Comparison of ENCODE assay signal across 15 cellular contexts in the genomic region with DNA sequence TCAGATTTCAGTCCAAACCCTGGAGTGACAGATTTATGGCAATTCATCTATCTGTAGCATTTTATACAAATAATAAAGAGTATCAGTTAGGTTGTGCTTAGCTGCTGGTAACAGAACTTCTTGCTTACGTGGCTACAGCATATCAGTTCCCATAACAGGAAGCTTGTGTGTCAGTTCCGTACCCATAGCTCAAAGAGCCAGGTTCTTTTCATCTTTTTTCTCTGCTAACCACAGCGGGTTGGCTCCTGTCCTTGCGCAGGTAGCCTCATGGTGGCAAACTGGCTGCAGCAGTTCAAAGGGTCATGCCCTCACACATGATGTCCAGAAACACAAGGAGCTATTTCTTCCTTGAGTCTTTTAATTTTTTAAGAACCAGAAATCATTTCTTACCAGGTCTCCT.
DNase-seq lines count a peak whose midpoint lies in the region; ATAC-seq lines count a peak whose summit lies in the region.
"Had no signal": no experiment of that assay in that cellular context is flagged by ENCODE, and none has a peak within 500 bp of the region (broad histone marks: within the 10 kb centered on the region; RNA-seq: fewer than 3 reads in every experiment).

No MANE protein-coding gene starts in this region.

- H3K27me3 Mint-ChIP-seq in activated CD4-positive, alpha-beta T cell treated with anti-CD3 and anti-CD28 coated beads, Interleukin-2, amount 10 ng/mL, durations not matched to agents 7 days and 5 days, result no peaks in the 10 kb centered on the region
- H3K27me3 Mint-ChIP-seq: dendritic cell treated with granulocyte-macrophage colony-stimulating factor and Interleukin-4, amounts not matched to agents 40 ng/mL and 50 ng/mL, for 4 days had no signal

- DNase-seq in activated CD8-positive, alpha-beta memory T cell treated with anti-CD3 and anti-CD28 coated beads, Interleukin-2, amount 50 U/mL, for 4 hours, result peak; percentile 19
- no peak for DNase-seq in activated CD8-positive, alpha-beta memory T cell treated with anti-CD3 and anti-CD28 coated beads, Interleukin-2, amount 50 U/mL, for 48 hours
- DNase-seq in activated CD4-positive, alpha-beta T cell treated with anti-CD3 and anti-CD28 coated beads, Interleukin-2, amount 10 ng/mL, durations not matched to agents 7 days and 5 days, result peak; percentile 56
- peak in 1 of 2 donors; percentile 15 for DNase-seq in activated naive CD4-positive, alpha-beta T cell treated with anti-CD3 and anti-CD28 coated beads, Interleukin-2, amount 50 U/mL, for 72 hours (ENCODE audit: low spot score in 2 of 2)
- DNase-seq in stimulated activated naive CD8-positive, alpha-beta T cell treated with anti-CD3 and anti-CD28 coated beads, Interleukin-15, Interleukin-2, amounts not matched to agents 100 U/mL and 50 U/mL, for 24 hours, result peak; percentile 33
- DNase-seq in SHP77 treated with DMSO at 0.1 percent for 48 hours (lab: John Stamatoyannopoulos, UW) (no peak), ecto neural progenitor cell (ENCODE audit: low spot score) (no peak)
- DNase-seq: H9, heart left ventricle, NCI-H2107, NCI-H774, nucleus accumbens had no signal

- H3K36me3 Mint-ChIP-seq in activated CD4-positive, alpha-beta T cell treated with anti-CD3 and anti-CD28 coated beads, Interleukin-2, amount 10 ng/mL, durations not matched to agents 7 days and 5 days (ENCODE audit: low read depth), result peaks cover 2% of the 10 kb centered on the region
- peaks cover 10 to 17% of the 10 kb centered on the region in 2 donors for H3K36me3 Mint-ChIP-seq in activated naive CD4-positive, alpha-beta T cell treated with anti-CD3 and anti-CD28 coated beads, Interleukin-2, amount 50 U/mL, for 72 hours

- peaks cover 31% of the 10 kb centered on the region for H3K4me1 Mint-ChIP-seq in activated CD4-positive, alpha-beta T cell treated with anti-CD3 and anti-CD28 coated beads, Interleukin-2, amount 10 ng/mL, durations not matched to agents 7 days and 5 days

- H3K4me3 Mint-ChIP-seq in activated CD4-positive, alpha-beta T cell treated with anti-CD3 and anti-CD28 coated beads, Interleukin-2, amount 10 ng/mL, durations not matched to agents 7 days and 5 days, result no peak overlapping the region
- H3K4me3 Mint-ChIP-seq: dendritic cell treated with granulocyte-macrophage colony-stimulating factor and Interleukin-4, amounts not matched to agents 40 ng/mL and 50 ng/mL, for 4 days; H9 had no signal

- H3K9me3 Mint-ChIP-seq in activated CD4-positive, alpha-beta T cell treated with anti-CD3 and anti-CD28 coated beads, Interleukin-2, amount 10 ng/mL, durations not matched to agents 7 days and 5 days, result peaks cover 7% of the 10 kb centered on the region
- peaks cover 0 to 15% of the 10 kb centered on the region in 2 donors for H3K9me3 Mint-ChIP-seq in activated naive CD4-positive, alpha-beta T cell treated with anti-CD3 and anti-CD28 coated beads, Interleukin-2, amount 50 U/mL, for 72 hours
- H3K9me3 Mint-ChIP-seq: dendritic cell treated with granulocyte-macrophage colony-stimulating factor and Interleukin-4, amounts not matched to agents 40 ng/mL and 50 ng/mL, for 4 days had no signal

- H3K27ac Mint-ChIP-seq in activated CD4-positive, alpha-beta T cell treated with anti-CD3 and anti-CD28 coated beads, Interleukin-2, amount 10 ng/mL, durations not matched to agents 7 days and 5 days, result peak overlapping the region; percentile 84
- peak overlapping the region in 1 of 2 donors; percentile 89 for H3K27ac Mint-ChIP-seq in activated naive CD4-positive, alpha-beta T cell treated with anti-CD3 and anti-CD28 coated beads, Interleukin-2, amount 50 U/mL, for 72 hours
- H3K27ac Mint-ChIP-seq: dendritic cell treated with granulocyte-macrophage colony-stimulating factor and Interleukin-4, amounts not matched to agents 40 ng/mL and 50 ng/mL, for 4 days; H9 had no signal

- CTCF ChIA-PET in activated CD4-positive, alpha-beta T cell treated with anti-CD3 and anti-CD28 coated beads, Interleukin-2, amount 10 ng/mL, durations not matched to agents 7 days and 5 days (lab: Charles Lee), result interaction anchor here (1.2 kb wide), 1 partner anchor 36 kb away, joined by 3 read pairs; no protein-coding TSS in a partner anchor

- POLR2A ChIA-PET in activated CD4-positive, alpha-beta T cell treated with anti-CD3 and anti-CD28 coated beads, Interleukin-2, amount 10 ng/mL, durations not matched to agents 7 days and 5 days (lab: Charles Lee), result no interaction called here

- ATAC-seq in activated naive CD4-positive, alpha-beta T cell treated with anti-CD3 and anti-CD28 coated beads, Interleukin-2, amount 50 U/mL, for 72 hours, result peak; percentile 21 to 71
- ATAC-seq in stimulated activated naive CD8-positive, alpha-beta T cell treated with anti-CD3 and anti-CD28 coated beads, Interleukin-15, Interleukin-2, amounts not matched to agents 100 U/mL and 50 U/mL, for 24 hours, result peak; percentile 29
- no peak for ATAC-seq in GM19035 (IDR thresholded peaks at IDR 0.05; ENCODE audit: unreplicated experiment)
- ATAC-seq: A549, heart left ventricle had no signal

Comparison
In these comparisons a context has a peak if more than half of its experiments do, and no peak if none do; other contexts are left out.
1. DNase-seq: peak in activated CD8-positive, alpha-beta memory T cell treated with anti-CD3 and anti-CD28 coated beads, Interleukin-2, amount 50 U/mL, for 4 hours (single experiment), activated CD4-positive, alpha-beta T cell treated with anti-CD3 and anti-CD28 coated beads, Interleukin-2, amount 10 ng/mL, durations not matched to agents 7 days and 5 days (single experiment) and stimulated activated naive CD8-positive, alpha-beta T cell treated with anti-CD3 and anti-CD28 coated beads, Interleukin-15, Interleukin-2, amounts not matched to agents 100 U/mL and 50 U/mL, for 24 hours (single experiment); none in activated CD8-positive, alpha-beta memory T cell treated with anti-CD3 and anti-CD28 coated beads, Interleukin-2, amount 50 U/mL, for 48 hours (single experiment), SHP77 treated with DMSO at 0.1 percent for 48 hours (single experiment) and ecto neural progenitor cell (single experiment).